8 cellular contexts compared by ENCODE assay signal in genomic region chr9:101398335-101398929, GRCh38. TPM values are rescaled to one million over a fixed set of nuclear protein-coding genes. Genes with fewer than 3 reads are reported as not detected.
A peak's percentile ranks its signal among the peaks of the same experiment; 100 is the strongest.
DNase-seq lines count a peak whose midpoint lies in the region; ATAC-seq and TF ChIP-seq lines count a peak whose summit lies in the region.

Gene MRPL50 (minus strand): TSS chr9:101398618. CDS start chr9:101398592, 26 bp downstream.
Gene ZNF189 (plus strand): TSS chr9:101398851. CDS start chr9:101399157, 306 bp downstream.

- peak within 1 kb of the TSS; percentile 88 to 96 for H4K8ac ChIP-seq in IMR-90 (ENCODE audit: low read depth in 2 of 2, low read length in 2 of 2)

- POLR2A ChIA-PET in IMR-90 (lab: Charles Lee; ENCODE audit: unreplicated experiment): no interaction called here

- peak within 1 kb of the TSS; percentile 80 for H3K18ac ChIP-seq in IMR-90 (ENCODE audit: low read depth, low read length)

- in situ Hi-C loops in IMR-90 (cut with MboI; ENCODE audit: low sequenced_read_pairs): no loop called here

- H3K23ac ChIP-seq in IMR-90 (ENCODE audit: low read depth, low read length): peak within 1 kb of the TSS; percentile 99

- peaks cover 16% of the 10 kb centered on the region for H3K36me3 ChIP-seq in IMR-90 (ENCODE audit: control insufficient read depth, insufficient read depth, low read length)

- peak within 1 kb of the TSS; percentile 74; the same call in 1 of the 3 replicates for H2BK15ac ChIP-seq in IMR-90 (ENCODE audit: low read depth, low read length)

- peaks cover 2% of the 10 kb centered on the region for H3K4me1 ChIP-seq in IMR-90 (ENCODE audit: control insufficient read depth, insufficient read depth, low read length)

- peak within 1 kb of the TSS; percentile 90 for H4K5ac ChIP-seq in IMR-90 (ENCODE audit: low read depth, low read length)

- H2AK9ac ChIP-seq in IMR-90 (replicated peaks; ENCODE audit: low read depth, low read length, poor library complexity): peak within 1 kb of the TSS; percentile 94

- TF ChIP-seq RAD21 in IMR-90 (IDR thresholded peaks at IDR 0.05; ENCODE audit: low read length): no peak

- H3K9ac ChIP-seq in IMR-90 (ENCODE audit: low read depth, low read length): peak within 1 kb of the TSS; percentile 98

- H3K56ac ChIP-seq in IMR-90 (ENCODE audit: extremely low read depth, insufficient read depth, low read length): peak within 1 kb of the TSS; percentile 96

- peak within 1 kb of the TSS; percentile 97 for H3K4me2 ChIP-seq in IMR-90 (ENCODE audit: low read depth, low read length)

- peak within 1 kb of the TSS; percentile 83 for H3K27ac ChIP-seq in IMR-90 (ENCODE audit: insufficient read depth, low read length)

- peak within 1 kb of the TSS; percentile 90 for H3K4ac ChIP-seq in IMR-90 (ENCODE audit: low read depth, low read length)

- intact Hi-C loops in IMR-90 (cut with micrococcal nuclease): loop anchor here (5.0 kb wide), 1 partner anchor 134 kb away; the partner anchor contains the start of gene RNF20

- ATAC-seq in GM21528 (IDR thresholded peaks at IDR 0.05; ENCODE audit: low FRiP score, unreplicated experiment) (peak; percentile 100), IMR-90 (ENCODE audit: low read depth) (peak; percentile 98)

- DNase-seq in DMS 273 (lab: John Stamatoyannopoulos, UW; ENCODE audit: unreplicated experiment) (peak; percentile 99), IMR-90 (peak; percentile 99), OCI-M1 (lab: John Stamatoyannopoulos, UW) (peak; percentile 99), activated T-cell treated with anti-CD3 and anti-CD28 coated beads for 48 hours (ENCODE audit: low read depth) (peak; percentile 92), epithelial cell of proximal tubule (ENCODE audit: low read depth) (peak; percentile 89), mucosa of gallbladder (ENCODE audit: low spot score) (peak; percentile 99)
- DNase-seq in stimulated activated CD8-positive, alpha-beta memory T cell treated with anti-CD3 and anti-CD28 coated beads, Interleukin-4, amount 100 ng/mL, for 4 hours (ENCODE audit: low read depth in 2 of 2, low spot score in 1 of 2): peak; percentile 91 to 95

- no peaks in the 10 kb centered on the region; the same call in 1 of the 2 replicates for H3K9me3 ChIP-seq in IMR-90 (ENCODE audit: control insufficient read depth, insufficient read depth, low read length)

- H3K4me3 ChIP-seq in IMR-90 (ENCODE audit: insufficient read depth, low read depth, low read length) (peak within 1 kb of the TSS; percentile 78), epithelial cell of proximal tubule (ENCODE audit: low read depth, low read length) (peak within 1 kb of the TSS; percentile 63)

- dilution Hi-C loops in IMR-90 (cut with HindIII; ENCODE audit: low sequenced_read_pairs, unreplicated experiment): no loop called here

- CTCF ChIA-PET in IMR-90 (lab: Yijun Ruan, JAX): interaction anchor here (0.8 kb wide), 1 partner anchor 10 kb away, joined by 3 read pairs; no protein-coding TSS in a partner anchor

- TF ChIP-seq CTCF in IMR-90 (conservative IDR thresholded peaks at IDR 0.05; ENCODE audit: low read depth, low read length) (no peak), epithelial cell of proximal tubule (conservative IDR thresholded peaks at IDR 0.05; ENCODE audit: low read depth, low read length) (no peak)

- peak within 1 kb of the TSS; percentile 69; the same call in 1 of the 2 replicates for H2AK5ac ChIP-seq in IMR-90 (ENCODE audit: low read depth, low read length)

- H2BK120ac ChIP-seq in IMR-90 (ENCODE audit: low read depth, low read length): peak within 1 kb of the TSS; percentile 77

- H3K14ac ChIP-seq in IMR-90 (replicated peaks; ENCODE audit: low read depth, low read length): peak within 1 kb of the TSS; percentile 99

- WGBS in IMR-90 (ENCODE audit: extremely low coverage in 2 of 2, insufficient read length in 1 of 2), 2 experiments: 0% methylated on average over 8 of the region's 37 CpGs; no CpG with 5 or more reads in 1 of the 2 experiments

- TF ChIP-seq POLR2A in IMR-90 (IDR thresholded peaks at IDR 0.05; ENCODE audit: low read depth, low read length): peak; percentile 95

- BruUV-seq in IMR-90 (replicated peaks; lab: Mats Ljungman, UMichigan): no TSS peak

- H2BK20ac ChIP-seq in IMR-90 (ENCODE audit: low read depth, low read length): no peak within 1 kb of the TSS; the same call in 1 of the 2 replicates

- no peaks in the 10 kb centered on the region for H3K27me3 ChIP-seq in IMR-90 (ENCODE audit: control insufficient read depth, insufficient read depth, low read length)

- peak within 1 kb of the TSS; percentile 93 for H2AFZ ChIP-seq in IMR-90 (replicated peaks; ENCODE audit: low read length, poor library complexity)

- H4K91ac ChIP-seq in IMR-90 (ENCODE audit: insufficient read depth, low read depth, low read length): peak within 1 kb of the TSS; percentile 93

- H3K9me1 ChIP-seq in IMR-90 (ENCODE audit: insufficient read depth, low read length): no peaks in the 10 kb centered on the region

- H3K79me1 ChIP-seq in IMR-90 (ENCODE audit: low read depth in 1 of 2, low read length in 2 of 2): peaks cover 29 to 48% of the 10 kb centered on the region in 2 experiments

- H2BK5ac ChIP-seq in IMR-90 (ENCODE audit: low read depth, low read length, poor library complexity, severe bottlenecking): peak within 1 kb of the TSS; percentile 82

- H4K20me1 ChIP-seq in IMR-90 (ENCODE audit: insufficient read depth, low read length): no peaks in the 10 kb centered on the region

TF ChIP-seq in IMR-90, 13 proteins besides CTCF, POLR2A, EP300 and RAD21:
- no peak for TF ChIP-seq ELK1 (IDR thresholded peaks at IDR 0.05; ENCODE audit: borderline replicate concordance, low read depth, low read length)
- 0 out of 2 replicates have a peak, but pooled peaks have one; percentile 33 for TF ChIP-seq MXI1 (IDR thresholded peaks at IDR 0.05; ENCODE audit: borderline replicate concordance, low read depth, low read length)
- TF ChIP-seq, protein P1, sequence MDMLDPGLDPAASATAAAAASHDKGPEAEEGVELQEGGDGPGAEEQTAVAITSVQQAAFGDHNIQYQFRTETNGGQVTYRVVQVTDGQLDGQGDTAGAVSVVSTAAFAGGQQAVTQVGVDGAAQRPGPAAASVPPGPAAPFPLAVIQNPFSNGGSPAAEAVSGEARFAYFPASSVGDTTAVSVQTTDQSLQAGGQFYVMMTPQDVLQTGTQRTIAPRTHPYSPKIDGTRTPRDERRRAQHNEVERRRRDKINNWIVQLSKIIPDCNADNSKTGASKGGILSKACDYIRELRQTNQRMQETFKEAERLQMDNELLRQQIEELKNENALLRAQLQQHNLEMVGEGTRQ (IDR thresholded peaks at IDR 0.05; ENCODE audit: low read depth, low read length): peak; percentile 9; the same call in 1 of the 2 replicates
- no peak for TF ChIP-seq NFE2L2 (IDR thresholded peaks at IDR 0.05; ENCODE audit: low read depth, low read length)
- 0 out of 2 replicates have a peak, but pooled peaks have one; percentile 32 for TF ChIP-seq RFX5 (IDR thresholded peaks at IDR 0.05; ENCODE audit: low read depth, low read length)
- TF ChIP-seq CEBPB (IDR thresholded peaks at IDR 0.05; ENCODE audit: low read depth, low read length): peak; percentile 64; the same call in 1 of the 2 replicates

RNA-seq across cellular contexts. Expression of gene MRPL50, which starts in this region (rescaled TPM):
- total RNA-seq in IMR-90 (2012; rRNA removed): 8.6 and 11.1 TPM in 2 replicates
- polyA plus RNA-seq in IMR-90 (2012; rRNA removed): 6.4 and 7.5 TPM in 2 replicates
- polyA plus RNA-seq in IMR-90 (2012; cell fraction: cytosol; rRNA removed): 0.71 and 2.2 TPM in 2 replicates
- 0.13 and 2.2 TPM in 2 replicates for polyA plus RNA-seq in IMR-90 (2012; cell fraction: nucleus; rRNA removed; ENCODE audit: low replicate concordance)
- 10.2 and 15.5 TPM in 2 replicates for total RNA-seq in epithelial cell of proximal tubule
- total RNA-seq in mucosa of gallbladder: 12.1 TPM

RNA-seq across cellular contexts. Expression of gene ZNF189, which starts in this region (rescaled TPM):
- total RNA-seq in IMR-90 (2012; rRNA removed) (19.9 and 21.4 TPM in 2 replicates), epithelial cell of proximal tubule (6.0 and 8.2 TPM in 2 replicates), mucosa of gallbladder (61.4 TPM)
- 3.7 and 5.9 TPM in 2 replicates for polyA plus RNA-seq in IMR-90 (2012; rRNA removed)
- 0.43 and 0.67 TPM in 2 replicates for polyA plus RNA-seq in IMR-90 (2012; cell fraction: cytosol; rRNA removed)
- polyA plus RNA-seq in IMR-90 (2012; cell fraction: nucleus; rRNA removed; ENCODE audit: low replicate concordance): 1.2 and 18.2 TPM in 2 replicates

Comparison
In these comparisons a context has a peak if more than half of its experiments do, and no peak if none do; other contexts are left out.
1. Peak in every context shown above with its lines: DNase-seq, ATAC-seq, H3K4me3 ChIP-seq and H3K27ac ChIP-seq.